In genomic region chr10:103451871-103452713, GRCh38 we compare ENCODE assay signal across 8 cellular contexts. TPM values are rescaled to one million over a fixed set of nuclear protein-coding genes. Genes with fewer than 3 reads are reported as not detected.
DNase-seq lines count a peak whose midpoint lies in the region; ATAC-seq and TF ChIP-seq lines count a peak whose summit lies in the region.

CALHM2 (minus strand) TSS chr10:103452370; CDS start chr10:103449941, 2,429 bp downstream.

- peaks cover 45% of the 10 kb centered on the region for H3K4me1 Mint-ChIP-seq in T-helper 1 cell treated with Interleukin-12 subunit alpha and Interleukin-12 subunit beta and Interleukin-4 antibody, amounts not matched to agents 30 μg/mL and 1 μg/mL, for 36 hours (ENCODE audit: low read depth)

- peak within 1 kb of the TSS; percentile 88 for H3K4me3 Mint-ChIP-seq in T-helper 1 cell treated with Interleukin-12 subunit alpha and Interleukin-12 subunit beta and Interleukin-4 antibody, amounts not matched to agents 30 μg/mL and 1 μg/mL, for 36 hours

- H3K27ac ChIP-seq in ascending aorta (peak within 1 kb of the TSS; percentile 90 to 95), WERI-Rb-1 (no peak within 1 kb of the TSS)

- DNase-seq in C1 segment of cervical spinal cord (lab: John Stamatoyannopoulos, UW) = peak in 9 of 14 donors; percentile 4 to 55 (median 32)
- peak; percentile 53 for DNase-seq in HPDE6-E6E7 (ENCODE audit: extremely low spot score)
- peak in 1 of 2 donors; percentile 84 for DNase-seq in ascending aorta (ENCODE audit: low spot score in 2 of 2)
- DNase-seq in hepatic stellate cell (ENCODE audit: low spot score) = peak; percentile 91
- no peak for DNase-seq in skeletal muscle cell (ENCODE audit: low read depth)
- no peak for DNase-seq in WERI-Rb-1

- intact Hi-C loops in ascending aorta (cut with DNase I) = loop anchor here (1.0 kb wide), 1 partner anchor 30 kb away; no protein-coding TSS in a partner anchor

- ATAC-seq in GM19351 (IDR thresholded peaks at IDR 0.05; ENCODE audit: unreplicated experiment) = peak; percentile 78

- peaks cover 32% of the 10 kb centered on the region for H3K36me3 Mint-ChIP-seq in T-helper 1 cell treated with Interleukin-12 subunit alpha and Interleukin-12 subunit beta and Interleukin-4 antibody, amounts not matched to agents 30 μg/mL and 1 μg/mL, for 36 hours (ENCODE audit: low read depth)

- H3K36me3 ChIP-seq in ascending aorta (peaks cover 19 to 27% of the 10 kb centered on the region in 2 donors), WERI-Rb-1 (peaks cover 7% of the 10 kb centered on the region)

- no peak for TF ChIP-seq CTCF in ascending aorta (IDR thresholded peaks at IDR 0.05)
- TF ChIP-seq CTCF in WERI-Rb-1 (IDR thresholded peaks at IDR 0.05; ENCODE audit: low read depth, low read length) = no peak

- no peaks in the 10 kb centered on the region for H3K27me3 Mint-ChIP-seq in T-helper 1 cell treated with Interleukin-12 subunit alpha and Interleukin-12 subunit beta and Interleukin-4 antibody, amounts not matched to agents 30 μg/mL and 1 μg/mL, for 36 hours (ENCODE audit: low read depth)

- H3K27ac Mint-ChIP-seq in T-helper 1 cell treated with Interleukin-12 subunit alpha and Interleukin-12 subunit beta and Interleukin-4 antibody, amounts not matched to agents 30 μg/mL and 1 μg/mL, for 36 hours = peak within 1 kb of the TSS; percentile 76

- H3K9me3 Mint-ChIP-seq in T-helper 1 cell treated with Interleukin-12 subunit alpha and Interleukin-12 subunit beta and Interleukin-4 antibody, amounts not matched to agents 30 μg/mL and 1 μg/mL, for 36 hours = no peaks in the 10 kb centered on the region

- peaks cover 25 to 38% of the 10 kb centered on the region in 2 donors for H3K4me1 ChIP-seq in ascending aorta

- H3K4me3 ChIP-seq in ascending aorta (peak within 1 kb of the TSS; percentile 75 to 76), skeletal muscle cell (ENCODE audit: low read depth, low read length) (peak within 1 kb of the TSS; percentile 57), WERI-Rb-1 (ENCODE audit: low read depth, low read length) (no peak within 1 kb of the TSS)

- H3K27me3 ChIP-seq in ascending aorta (no peaks in the 10 kb centered on the region), WERI-Rb-1 (ENCODE audit: insufficient read depth, low read depth, severe bottlenecking) (no peaks in the 10 kb centered on the region)

- no peaks in the 10 kb centered on the region for H3K9me3 ChIP-seq in ascending aorta
- no peaks in the 10 kb centered on the region for H3K9me3 ChIP-seq in WERI-Rb-1 (ENCODE audit: severe bottlenecking)

RNA-seq across cellular contexts. Expression of gene CALHM2, which starts in this region (rescaled TPM):
- 124 TPM for total RNA-seq in ascending aorta

Comparison
In these comparisons a context has a peak if more than half of its experiments do, and no peak if none do; other contexts are left out.
1. DNase-seq: peak in C1 segment of cervical spinal cord (9 of 14), HPDE6-E6E7 (single experiment) and hepatic stellate cell (single experiment); none in skeletal muscle cell (single experiment) and WERI-Rb-1 (single experiment).